19 cellular contexts compared by ENCODE assay signal in the genomic region with DNA sequence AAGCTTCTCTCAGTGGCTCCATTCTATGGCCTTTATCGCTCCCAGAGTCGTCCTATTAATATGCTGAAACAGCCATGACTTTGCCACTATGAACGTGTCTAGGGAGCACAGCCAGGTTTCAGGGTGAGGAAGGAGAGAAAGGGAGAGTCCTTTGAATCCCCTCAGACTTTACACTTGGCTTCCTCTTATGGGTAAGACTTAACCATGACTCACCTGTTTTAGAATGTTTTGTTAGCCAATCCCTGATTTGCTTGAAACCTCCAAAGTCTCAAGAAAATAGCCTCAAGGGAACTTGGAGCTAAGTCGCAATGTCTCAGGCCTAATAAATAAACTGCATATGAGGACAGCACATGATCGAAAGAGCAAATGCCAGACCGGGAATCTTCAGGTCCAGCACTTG.
A peak's percentile ranks its signal among the peaks of the same experiment; 100 is the strongest.
DNase-seq lines count a peak whose midpoint lies in the region; ATAC-seq and TF ChIP-seq lines count a peak whose summit lies in the region.
"Had no signal": no experiment of that assay in that cellular context is flagged by ENCODE, and none has a peak within 500 bp of the region (broad histone marks: within the 10 kb centered on the region; RNA-seq: fewer than 3 reads in every experiment).

No MANE protein-coding gene starts in this region.

- TF ChIP-seq CTCF in HFFc6 (IDR thresholded peaks at IDR 0.05) (no peak), RWPE2 (IDR thresholded peaks at IDR 0.05; ENCODE audit: poor library complexity, severe bottlenecking) (no peak), fibroblast of the aortic adventitia (IDR thresholded peaks at IDR 0.05; ENCODE audit: insufficient read depth, low read length) (no peak)

- H3K27ac Mint-ChIP-seq in HFFc6 = peak overlapping the region; percentile 10; the same call in 1 of the 2 replicates
- H3K27ac Mint-ChIP-seq: activated CD8-positive, alpha-beta T cell treated with anti-CD3 and anti-CD28 coated beads, Interleukin-2, amount 10 ng/mL, durations not matched to agents 7 days and 5 days; activated naive CD4-positive, alpha-beta T cell treated with anti-CD3 and anti-CD28 coated beads, Interleukin-2, amount 50 U/mL, for 72 hours had no signal

- H3K36me3 Mint-ChIP-seq in HFFc6 (ENCODE audit: low read depth) = no peaks in the 10 kb centered on the region
- H3K36me3 Mint-ChIP-seq: activated naive CD4-positive, alpha-beta T cell treated with anti-CD3 and anti-CD28 coated beads, Interleukin-2, amount 50 U/mL, for 72 hours had no signal

- no peaks in the 10 kb centered on the region for H3K9me3 ChIP-seq in RWPE2 (ENCODE audit: severe bottlenecking)
- H3K9me3 ChIP-seq: A549, body of pancreas had no signal

- peaks cover 23% of the 10 kb centered on the region for H3K4me1 Mint-ChIP-seq in HFFc6 (ENCODE audit: low read depth)

- peak; percentile 66 for ATAC-seq in RWPE2 (ENCODE audit: low read depth)
- ATAC-seq: A549; activated CD8-positive, alpha-beta T cell treated with anti-CD3 and anti-CD28 coated beads, Interleukin-2, amount 10 ng/mL, durations not matched to agents 7 days and 5 days; activated naive CD4-positive, alpha-beta T cell treated with anti-CD3 and anti-CD28 coated beads, Interleukin-2, amount 50 U/mL, for 72 hours; body of pancreas had no signal

- peak; percentile 31 for DNase-seq in AG08395 (ENCODE audit: low spot score)
- DNase-seq in HFFc6 = peak; percentile 42
- no peak for DNase-seq in RWPE2 (ENCODE audit: low spot score)
- DNase-seq in fibroblast of the aortic adventitia (ENCODE audit: low read depth) = peak; percentile 8
- no peak for DNase-seq in activated naive CD4-positive, alpha-beta T cell treated with Interleukin-2 at 50 U/mL for 16 hours
- DNase-seq in NCI-H2107 treated with DMSO at 0.1 percent for 48 hours (lab: John Stamatoyannopoulos, UW; ENCODE audit: unreplicated experiment) = no peak
- DNase-seq in NCI-H2227 treated with DMSO at 0.1 percent for 48 hours (lab: John Stamatoyannopoulos, UW) = no peak
- DNase-seq in NCI-H1105 (lab: John Stamatoyannopoulos, UW) = no peak
- DNase-seq: activated CD8-positive, alpha-beta T cell treated with anti-CD3 and anti-CD28 coated beads, Interleukin-2, amount 10 ng/mL, durations not matched to agents 7 days and 5 days; activated T-cell treated with anti-CD3 and anti-CD28 coated beads, Interleukin-2, amount 50 U/mL, for 48 hours; body of pancreas; C1 segment of cervical spinal cord; GF-D8; NCI-H2029 treated with DMSO at 0.1 percent for 48 hours; stimulated activated CD4-positive, alpha-beta T cell treated with anti-CD3 and anti-CD28 coated beads, Interleukin-12 subunit alpha, Interleukin-12 subunit beta, amount 100 ng/mL, for 4 hours; T-helper 9 cell had no signal

- H3K4me3 ChIP-seq in RWPE2 (ENCODE audit: severe bottlenecking) (no peak overlapping the region), fibroblast of the aortic adventitia (ENCODE audit: low read depth, low read length) (no peak overlapping the region)
- H3K4me3 ChIP-seq: A549, body of pancreas, lung had no signal

- H3K4me1 ChIP-seq in RWPE2 (ENCODE audit: insufficient read depth, poor library complexity, severe bottlenecking) = no peaks in the 10 kb centered on the region
- H3K4me1 ChIP-seq: A549, body of pancreas had no signal

- no peaks in the 10 kb centered on the region for H3K9me3 Mint-ChIP-seq in HFFc6
- H3K9me3 Mint-ChIP-seq: activated naive CD4-positive, alpha-beta T cell treated with anti-CD3 and anti-CD28 coated beads, Interleukin-2, amount 50 U/mL, for 72 hours had no signal

- H3K36me3 ChIP-seq in RWPE2 (ENCODE audit: low read depth) = no peaks in the 10 kb centered on the region

- H3K27me3 ChIP-seq in RWPE2 (ENCODE audit: insufficient read depth, poor library complexity, severe bottlenecking) = no peaks in the 10 kb centered on the region
- H3K27me3 ChIP-seq: body of pancreas had no signal

- no peak overlapping the region for H3K4me3 Mint-ChIP-seq in HFFc6
- H3K4me3 Mint-ChIP-seq: activated CD8-positive, alpha-beta T cell treated with anti-CD3 and anti-CD28 coated beads, Interleukin-2, amount 10 ng/mL, durations not matched to agents 7 days and 5 days had no signal

- H3K27me3 Mint-ChIP-seq in HFFc6 (ENCODE audit: insufficient read depth) = 0 out of 2 replicates have a peak, but pooled peaks cover 3% of the 10 kb centered on the region

- H3K27ac ChIP-seq in RWPE2 (ENCODE audit: poor library complexity, severe bottlenecking) = no peak overlapping the region
- H3K27ac ChIP-seq: A549, body of pancreas had no signal

Comparison
In these comparisons a context has a peak if more than half of its experiments do, and no peak if none do; other contexts are left out.
1. DNase-seq: peak in AG08395 (single experiment), HFFc6 (single experiment) and fibroblast of the aortic adventitia (single experiment); none in RWPE2 (single experiment), activated naive CD4-positive, alpha-beta T cell treated with Interleukin-2 at 50 U/mL for 16 hours (single experiment), NCI-H2107 treated with DMSO at 0.1 percent for 48 hours (single experiment), NCI-H2227 treated with DMSO at 0.1 percent for 48 hours (single experiment) and NCI-H1105 (single experiment).